ENCODE assay signal across 1 cellular context in the genomic region with DNA sequence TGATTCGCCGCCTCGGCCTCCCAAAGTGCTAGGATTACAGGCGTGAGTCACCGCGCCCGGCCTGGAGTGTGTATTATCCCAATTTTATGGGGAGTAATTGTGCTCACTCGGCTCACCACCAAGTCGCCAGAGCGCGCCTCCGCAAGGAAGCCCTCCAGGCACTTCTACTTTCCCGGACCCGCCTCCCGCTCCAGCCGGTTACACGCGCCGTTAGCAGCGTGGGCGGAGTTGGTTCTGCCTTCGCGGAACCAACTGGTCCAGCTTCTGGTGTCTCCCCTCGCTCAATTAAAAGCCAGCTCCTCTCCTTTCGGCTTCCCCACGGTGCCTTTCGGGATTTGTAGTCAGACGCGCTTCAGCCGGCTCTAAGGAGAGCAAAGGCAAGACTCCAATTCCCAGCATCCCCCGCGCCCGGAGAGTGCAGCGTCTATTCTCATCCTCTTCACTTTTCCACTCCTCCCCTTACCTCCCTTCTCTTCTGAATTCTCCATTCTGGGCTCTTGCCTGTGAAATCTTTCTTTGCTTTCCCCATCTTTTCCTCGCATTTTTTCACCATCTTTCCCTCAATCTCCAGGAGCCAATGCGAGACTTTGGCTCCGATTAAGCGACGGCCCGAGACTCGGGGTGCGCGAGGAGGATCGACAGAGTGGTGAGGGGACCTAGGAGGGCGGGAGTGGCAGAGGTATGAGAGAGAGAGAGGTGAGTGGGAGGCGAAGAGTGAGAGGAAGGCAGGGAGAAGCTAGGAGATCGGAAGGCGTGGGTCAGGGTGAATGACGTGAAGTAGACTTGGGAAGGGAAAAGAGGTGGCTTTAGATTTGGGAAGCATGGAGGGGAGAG.
A peak's percentile ranks its signal among the peaks of the same experiment; 100 is the strongest.
TF ChIP-seq lines count a peak whose summit lies in the region.

GTF2H4 (plus strand) TSS at position 450 of the 834 bp plus-strand sequence.

TF ChIP-seq in HepG2, 621 proteins besides CTCF, POLR2A, EP300 and RAD21 (continued from another document and continues in another):
- TF ChIP-seq, protein P1, sequence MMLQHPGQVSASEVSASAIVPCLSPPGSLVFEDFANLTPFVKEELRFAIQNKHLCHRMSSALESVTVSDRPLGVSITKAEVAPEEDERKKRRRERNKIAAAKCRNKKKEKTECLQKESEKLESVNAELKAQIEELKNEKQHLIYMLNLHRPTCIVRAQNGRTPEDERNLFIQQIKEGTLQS (CRISPR knock-in tag; IDR thresholded peaks at IDR 0.05): peak; percentile 26
- no peak for TF ChIP-seq HNF4G (IDR thresholded peaks at IDR 0.05; ENCODE audit: borderline replicate concordance, low read depth, low read length)
- TF ChIP-seq HNF4G (CRISPR knock-in tag; IDR thresholded peaks at IDR 0.05; ENCODE audit: borderline replicate concordance, low read depth): peak; percentile 68; the same call in 1 of the 2 replicates
- TF ChIP-seq, protein P2, sequence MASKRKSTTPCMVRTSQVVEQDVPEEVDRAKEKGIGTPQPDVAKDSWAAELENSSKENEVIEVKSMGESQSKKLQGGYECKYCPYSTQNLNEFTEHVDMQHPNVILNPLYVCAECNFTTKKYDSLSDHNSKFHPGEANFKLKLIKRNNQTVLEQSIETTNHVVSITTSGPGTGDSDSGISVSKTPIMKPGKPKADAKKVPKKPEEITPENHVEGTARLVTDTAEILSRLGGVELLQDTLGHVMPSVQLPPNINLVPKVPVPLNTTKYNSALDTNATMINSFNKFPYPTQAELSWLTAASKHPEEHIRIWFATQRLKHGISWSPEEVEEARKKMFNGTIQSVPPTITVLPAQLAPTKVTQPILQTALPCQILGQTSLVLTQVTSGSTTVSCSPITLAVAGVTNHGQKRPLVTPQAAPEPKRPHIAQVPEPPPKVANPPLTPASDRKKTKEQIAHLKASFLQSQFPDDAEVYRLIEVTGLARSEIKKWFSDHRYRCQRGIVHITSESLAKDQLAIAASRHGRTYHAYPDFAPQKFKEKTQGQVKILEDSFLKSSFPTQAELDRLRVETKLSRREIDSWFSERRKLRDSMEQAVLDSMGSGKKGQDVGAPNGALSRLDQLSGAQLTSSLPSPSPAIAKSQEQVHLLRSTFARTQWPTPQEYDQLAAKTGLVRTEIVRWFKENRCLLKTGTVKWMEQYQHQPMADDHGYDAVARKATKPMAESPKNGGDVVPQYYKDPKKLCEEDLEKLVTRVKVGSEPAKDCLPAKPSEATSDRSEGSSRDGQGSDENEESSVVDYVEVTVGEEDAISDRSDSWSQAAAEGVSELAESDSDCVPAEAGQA (IDR thresholded peaks at IDR 0.05; ENCODE audit: low read depth): peak; percentile 72
- TF ChIP-seq, protein P2 (CRISPR knock-in tag; IDR thresholded peaks at IDR 0.05; ENCODE audit: borderline replicate concordance): no peak
- TF ChIP-seq ZNF17 (CRISPR knock-in tag; IDR thresholded peaks at IDR 0.05): no peak
- no peak for TF ChIP-seq CENPX (CRISPR knock-in tag; IDR thresholded peaks at IDR 0.05)
- TF ChIP-seq ZNF550 (CRISPR knock-in tag; IDR thresholded peaks at IDR 0.05; ENCODE audit: borderline replicate concordance): peak; percentile 92; the same call in 1 of the 2 replicates
- TF ChIP-seq ZNF790 (CRISPR knock-in tag; IDR thresholded peaks at IDR 0.05; ENCODE audit: borderline replicate concordance): no peak; the same call in 1 of the 2 replicates
- peak; percentile 87 for TF ChIP-seq TGIF2 (CRISPR knock-in tag; IDR thresholded peaks at IDR 0.05)
- TF ChIP-seq, protein P3, sequence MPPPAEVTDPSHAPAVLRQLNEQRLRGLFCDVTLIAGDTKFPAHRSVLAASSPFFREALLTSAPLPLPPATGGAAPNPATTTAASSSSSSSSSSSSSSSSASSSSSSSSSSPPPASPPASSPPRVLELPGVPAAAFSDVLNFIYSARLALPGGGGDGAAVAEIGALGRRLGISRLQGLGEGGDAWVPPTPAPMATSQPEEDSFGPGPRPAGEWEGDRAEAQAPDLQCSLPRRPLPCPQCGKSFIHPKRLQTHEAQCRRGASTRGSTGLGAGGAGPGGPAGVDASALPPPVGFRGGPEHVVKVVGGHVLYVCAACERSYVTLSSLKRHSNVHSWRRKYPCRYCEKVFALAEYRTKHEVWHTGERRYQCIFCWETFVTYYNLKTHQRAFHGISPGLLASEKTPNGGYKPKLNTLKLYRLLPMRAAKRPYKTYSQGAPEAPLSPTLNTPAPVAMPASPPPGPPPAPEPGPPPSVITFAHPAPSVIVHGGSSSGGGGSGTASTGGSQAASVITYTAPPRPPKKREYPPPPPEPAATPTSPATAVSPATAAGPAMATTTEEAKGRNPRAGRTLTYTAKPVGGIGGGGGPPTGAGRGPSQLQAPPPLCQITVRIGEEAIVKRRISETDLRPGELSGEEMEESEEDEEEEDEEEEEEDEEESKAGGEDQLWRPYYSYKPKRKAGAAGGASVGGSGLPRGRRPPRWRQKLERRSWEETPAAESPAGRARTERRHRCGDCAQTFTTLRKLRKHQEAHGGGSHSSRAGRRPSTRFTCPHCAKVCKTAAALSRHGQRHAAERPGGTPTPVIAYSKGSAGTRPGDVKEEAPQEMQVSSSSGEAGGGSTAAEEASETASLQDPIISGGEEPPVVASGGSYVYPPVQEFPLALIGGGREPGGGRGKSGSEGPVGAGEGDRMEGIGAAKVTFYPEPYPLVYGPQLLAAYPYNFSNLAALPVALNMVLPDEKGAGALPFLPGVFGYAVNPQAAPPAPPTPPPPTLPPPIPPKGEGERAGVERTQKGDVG (CRISPR knock-in tag; IDR thresholded peaks at IDR 0.05; ENCODE audit: borderline replicate concordance): peak; percentile 63; the same call in 1 of the 2 replicates
- peak; percentile 67; the same call in 1 of the 2 replicates for TF ChIP-seq ZSCAN29 (CRISPR knock-in tag; conservative IDR thresholded peaks at IDR 0.05)
- peak; percentile 79 for TF ChIP-seq BCL3 (CRISPR knock-in tag; IDR thresholded peaks at IDR 0.05)
- no peak for TF ChIP-seq ZNF326 (CRISPR knock-in tag; IDR thresholded peaks at IDR 0.05; ENCODE audit: borderline replicate concordance)
- TF ChIP-seq, protein P4, sequence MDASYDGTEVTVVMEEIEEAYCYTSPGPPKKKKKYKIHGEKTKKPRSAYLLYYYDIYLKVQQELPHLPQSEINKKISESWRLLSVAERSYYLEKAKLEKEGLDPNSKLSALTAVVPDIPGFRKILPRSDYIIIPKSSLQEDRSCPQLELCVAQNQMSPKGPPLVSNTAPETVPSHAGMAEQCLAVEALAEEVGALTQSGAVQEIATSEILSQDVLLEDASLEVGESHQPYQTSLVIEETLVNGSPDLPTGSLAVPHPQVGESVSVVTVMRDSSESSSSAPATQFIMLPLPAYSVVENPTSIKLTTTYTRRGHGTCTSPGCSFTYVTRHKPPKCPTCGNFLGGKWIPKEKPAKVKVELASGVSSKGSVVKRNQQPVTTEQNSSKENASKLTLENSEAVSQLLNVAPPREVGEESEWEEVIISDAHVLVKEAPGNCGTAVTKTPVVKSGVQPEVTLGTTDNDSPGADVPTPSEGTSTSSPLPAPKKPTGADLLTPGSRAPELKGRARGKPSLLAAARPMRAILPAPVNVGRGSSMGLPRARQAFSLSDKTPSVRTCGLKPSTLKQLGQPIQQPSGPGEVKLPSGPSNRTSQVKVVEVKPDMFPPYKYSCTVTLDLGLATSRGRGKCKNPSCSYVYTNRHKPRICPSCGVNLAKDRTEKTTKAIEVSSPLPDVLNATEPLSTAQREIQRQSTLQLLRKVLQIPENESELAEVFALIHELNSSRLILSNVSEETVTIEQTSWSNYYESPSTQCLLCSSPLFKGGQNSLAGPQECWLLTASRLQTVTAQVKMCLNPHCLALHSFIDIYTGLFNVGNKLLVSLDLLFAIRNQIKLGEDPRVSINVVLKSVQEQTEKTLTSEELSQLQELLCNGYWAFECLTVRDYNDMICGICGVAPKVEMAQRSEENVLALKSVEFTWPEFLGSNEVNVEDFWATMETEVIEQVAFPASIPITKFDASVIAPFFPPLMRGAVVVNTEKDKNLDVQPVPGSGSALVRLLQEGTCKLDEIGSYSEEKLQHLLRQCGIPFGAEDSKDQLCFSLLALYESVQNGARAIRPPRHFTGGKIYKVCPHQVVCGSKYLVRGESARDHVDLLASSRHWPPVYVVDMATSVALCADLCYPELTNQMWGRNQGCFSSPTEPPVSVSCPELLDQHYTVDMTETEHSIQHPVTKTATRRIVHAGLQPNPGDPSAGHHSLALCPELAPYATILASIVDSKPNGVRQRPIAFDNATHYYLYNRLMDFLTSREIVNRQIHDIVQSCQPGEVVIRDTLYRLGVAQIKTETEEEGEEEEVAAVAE (CRISPR knock-in tag; IDR thresholded peaks at IDR 0.05; ENCODE audit: borderline replicate concordance): peak; percentile 76
- TF ChIP-seq, protein P5, sequence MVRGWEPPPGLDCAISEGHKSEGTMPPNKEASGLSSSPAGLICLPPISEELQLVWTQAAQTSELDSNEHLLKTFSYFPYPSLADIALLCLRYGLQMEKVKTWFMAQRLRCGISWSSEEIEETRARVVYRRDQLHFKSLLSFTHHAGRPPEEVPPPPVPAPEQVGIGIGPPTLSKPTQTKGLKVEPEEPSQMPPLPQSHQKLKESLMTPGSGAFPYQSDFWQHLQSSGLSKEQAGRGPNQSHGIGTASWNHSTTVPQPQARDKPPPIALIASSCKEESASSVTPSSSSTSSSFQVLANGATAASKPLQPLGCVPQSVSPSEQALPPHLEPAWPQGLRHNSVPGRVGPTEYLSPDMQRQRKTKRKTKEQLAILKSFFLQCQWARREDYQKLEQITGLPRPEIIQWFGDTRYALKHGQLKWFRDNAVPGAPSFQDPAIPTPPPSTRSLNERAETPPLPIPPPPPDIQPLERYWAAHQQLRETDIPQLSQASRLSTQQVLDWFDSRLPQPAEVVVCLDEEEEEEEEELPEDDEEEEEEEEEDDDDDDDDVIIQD (CRISPR knock-in tag; IDR thresholded peaks at IDR 0.05; ENCODE audit: low read depth): no peak
- TF ChIP-seq ZNF30 (CRISPR knock-in tag; IDR thresholded peaks at IDR 0.05): 0 out of 2 replicates have a peak, but pooled peaks have one; percentile 67
- peak; percentile 15; the same call in 1 of the 2 replicates for TF ChIP-seq ESRRA (CRISPR knock-in tag; IDR thresholded peaks at IDR 0.05; ENCODE audit: low read depth)
- no peak for TF ChIP-seq ZNF720 (CRISPR knock-in tag; IDR thresholded peaks at IDR 0.05)
- TF ChIP-seq NR2C2 (CRISPR knock-in tag; IDR thresholded peaks at IDR 0.05; ENCODE audit: borderline replicate concordance): peak; percentile 92
- TF ChIP-seq, protein P6, sequence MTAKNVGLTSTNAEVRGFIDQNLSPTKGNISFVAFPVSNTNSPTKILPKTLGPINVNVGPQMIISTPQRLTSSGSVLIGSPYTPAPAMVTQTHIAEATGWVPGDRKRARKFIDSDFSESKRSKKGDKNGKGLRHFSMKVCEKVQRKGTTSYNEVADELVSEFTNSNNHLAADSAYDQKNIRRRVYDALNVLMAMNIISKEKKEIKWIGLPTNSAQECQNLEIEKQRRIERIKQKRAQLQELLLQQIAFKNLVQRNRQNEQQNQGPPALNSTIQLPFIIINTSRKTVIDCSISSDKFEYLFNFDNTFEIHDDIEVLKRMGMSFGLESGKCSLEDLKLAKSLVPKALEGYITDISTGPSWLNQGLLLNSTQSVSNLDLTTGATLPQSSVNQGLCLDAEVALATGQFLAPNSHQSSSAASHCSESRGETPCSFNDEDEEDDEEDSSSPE (CRISPR knock-in tag; IDR thresholded peaks at IDR 0.05): peak; percentile 78
- TF ChIP-seq, protein P7, sequence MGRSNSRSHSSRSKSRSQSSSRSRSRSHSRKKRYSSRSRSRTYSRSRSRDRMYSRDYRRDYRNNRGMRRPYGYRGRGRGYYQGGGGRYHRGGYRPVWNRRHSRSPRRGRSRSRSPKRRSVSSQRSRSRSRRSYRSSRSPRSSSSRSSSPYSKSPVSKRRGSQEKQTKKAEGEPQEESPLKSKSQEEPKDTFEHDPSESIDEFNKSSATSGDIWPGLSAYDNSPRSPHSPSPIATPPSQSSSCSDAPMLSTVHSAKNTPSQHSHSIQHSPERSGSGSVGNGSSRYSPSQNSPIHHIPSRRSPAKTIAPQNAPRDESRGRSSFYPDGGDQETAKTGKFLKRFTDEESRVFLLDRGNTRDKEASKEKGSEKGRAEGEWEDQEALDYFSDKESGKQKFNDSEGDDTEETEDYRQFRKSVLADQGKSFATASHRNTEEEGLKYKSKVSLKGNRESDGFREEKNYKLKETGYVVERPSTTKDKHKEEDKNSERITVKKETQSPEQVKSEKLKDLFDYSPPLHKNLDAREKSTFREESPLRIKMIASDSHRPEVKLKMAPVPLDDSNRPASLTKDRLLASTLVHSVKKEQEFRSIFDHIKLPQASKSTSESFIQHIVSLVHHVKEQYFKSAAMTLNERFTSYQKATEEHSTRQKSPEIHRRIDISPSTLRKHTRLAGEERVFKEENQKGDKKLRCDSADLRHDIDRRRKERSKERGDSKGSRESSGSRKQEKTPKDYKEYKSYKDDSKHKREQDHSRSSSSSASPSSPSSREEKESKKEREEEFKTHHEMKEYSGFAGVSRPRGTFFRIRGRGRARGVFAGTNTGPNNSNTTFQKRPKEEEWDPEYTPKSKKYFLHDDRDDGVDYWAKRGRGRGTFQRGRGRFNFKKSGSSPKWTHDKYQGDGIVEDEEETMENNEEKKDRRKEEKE (IDR thresholded peaks at IDR 0.05): no peak
- TF ChIP-seq ZMYM3 (CRISPR knock-in tag; IDR thresholded peaks at IDR 0.05): peak; percentile 100
